ENCODE assay signal across 14 cellular contexts in genomic region chr1:18535391-18536210, GRCh38. TPM values are rescaled to one million over a fixed set of nuclear protein-coding genes. Genes with fewer than 3 reads are reported as not detected.
DNase-seq lines count a peak whose midpoint lies in the region; ATAC-seq and TF ChIP-seq lines count a peak whose summit lies in the region.
"Had no signal": no experiment of that assay in that cellular context is flagged by ENCODE, and none has a peak within 500 bp of the region (broad histone marks: within the 10 kb centered on the region; RNA-seq: fewer than 3 reads in every experiment).

No MANE protein-coding gene starts in this region.

- no peaks in the 10 kb centered on the region for H3K36me3 Mint-ChIP-seq in osteocyte (ENCODE audit: unreplicated experiment)
- H3K36me3 Mint-ChIP-seq: mesothelial cell of epicardium had no signal

- TF ChIP-seq CTCF in osteocyte (IDR thresholded peaks at IDR 0.05): no peak

- no peaks in the 10 kb centered on the region for H3K27me3 Mint-ChIP-seq in osteocyte (ENCODE audit: unreplicated experiment)

- DNase-seq in DMS79 (lab: John Stamatoyannopoulos, UW) (peak; percentile 89), NCI-H1436 (lab: John Stamatoyannopoulos, UW) (peak; percentile 54), osteocyte (ENCODE audit: extremely low spot score, unreplicated experiment) (peak; percentile 69), foreskin melanocyte (no peak), NCI-H2227 (lab: John Stamatoyannopoulos, UW; ENCODE audit: unreplicated experiment) (no peak)
- DNase-seq in activated CD8-positive, alpha-beta memory T cell treated with anti-CD3 and anti-CD28 coated beads, Interleukin-2, amount 50 U/mL, for 48 hours: peak; percentile 18
- DNase-seq: activated naive CD4-positive, alpha-beta T cell treated with Interleukin-2 at 50 U/mL for 16 hours; DND-41; occipital lobe; thyroid gland had no signal

- ATAC-seq in HG02884 (IDR thresholded peaks at IDR 0.05; ENCODE audit: unreplicated experiment) (no peak), GM19023 (IDR thresholded peaks at IDR 0.05; ENCODE audit: unreplicated experiment) (no peak)

- H3K9me3 Mint-ChIP-seq in osteocyte (ENCODE audit: unreplicated experiment): no peaks in the 10 kb centered on the region
- H3K9me3 Mint-ChIP-seq: mesothelial cell of epicardium had no signal

- no peak overlapping the region for H3K4me3 Mint-ChIP-seq in osteocyte (ENCODE audit: unreplicated experiment)
- H3K4me3 Mint-ChIP-seq: B cell, mesothelial cell of epicardium had no signal

- no peak overlapping the region for H3K27ac Mint-ChIP-seq in osteocyte (ENCODE audit: unreplicated experiment)
- H3K27ac Mint-ChIP-seq: B cell, mesothelial cell of epicardium had no signal

- no peaks in the 10 kb centered on the region for H3K4me1 Mint-ChIP-seq in osteocyte (ENCODE audit: unreplicated experiment)
- H3K4me1 Mint-ChIP-seq: B cell, mesothelial cell of epicardium had no signal

RNA-seq across cellular contexts. Expression of gene KLHDC7A, which starts 54.9 kb away (rescaled TPM):
- not detected in 2 replicates for total RNA-seq in osteocyte
- total RNA-seq: B cell had no signal

Comparison
In these comparisons a context has a peak if more than half of its experiments do, and no peak if none do; other contexts are left out.
1. DNase-seq: peak in DMS79 (single experiment), NCI-H1436 (single experiment), activated CD8-positive, alpha-beta memory T cell treated with anti-CD3 and anti-CD28 coated beads, Interleukin-2, amount 50 U/mL, for 48 hours (single experiment) and osteocyte (single experiment); none in foreskin melanocyte (single experiment) and NCI-H2227 (single experiment).